11 cellular contexts compared by ENCODE assay signal in genomic region chr2:237258146-237258545, GRCh38.
DNase-seq lines count a peak whose midpoint lies in the region; ATAC-seq and TF ChIP-seq lines count a peak whose summit lies in the region.
"Had no signal": no experiment of that assay in that cellular context is flagged by ENCODE, and none has a peak within 500 bp of the region (broad histone marks: within the 10 kb centered on the region; RNA-seq: fewer than 3 reads in every experiment).

No MANE protein-coding gene starts in this region.

- no peak overlapping the region for H3K27ac ChIP-seq in A673 (ENCODE audit: low read depth, low read length, poor library complexity, severe bottlenecking)

- H3K36me3 Mint-ChIP-seq in mesothelial cell of epicardium, result no peaks in the 10 kb centered on the region

- no peaks in the 10 kb centered on the region for H3K36me3 ChIP-seq in A673 (ENCODE audit: insufficient read depth, low read length, poor library complexity, severe bottlenecking)

- DNase-seq in A673 (ENCODE audit: low spot score), result peak; percentile 14
- peak; percentile 17 for DNase-seq in HCEC 1CT
- DNase-seq in cardiac fibroblast (ENCODE audit: low read depth in 2 of 2), result no peak
- no peak for DNase-seq in mesothelial cell of epicardium (ENCODE audit: low spot score in 2 of 2, unreplicated experiment in 2 of 2)
- DNase-seq in GM10248 (ENCODE audit: extremely low spot score), result no peak
- no peak for DNase-seq in germinal center (ENCODE audit: low spot score)
- no peak for DNase-seq in RPMI8226
- DNase-seq: AML-193; effector CD4-positive, alpha-beta T cell; GOT3 had no signal

- POLR2A ChIA-PET in A673 (lab: Charles Lee; ENCODE audit: low non-redundant PET), result no interaction called here
- POLR2A ChIA-PET in GM10248 (lab: Yijun Ruan, JAX), result no interaction called here

- peak overlapping the region; percentile 84 for H3K27ac Mint-ChIP-seq in mesothelial cell of epicardium

- TF ChIP-seq CTCF in A673 (conservative IDR thresholded peaks at IDR 0.05; ENCODE audit: low read depth, low read length) (peak; percentile 38; the same call in 1 of the 2 replicates), cardiac fibroblast (IDR thresholded peaks at IDR 0.05; ENCODE audit: low read depth, low read length) (peak; percentile 0), mesothelial cell of epicardium (IDR thresholded peaks at IDR 0.05; ENCODE audit: unreplicated experiment) (no peak), GM10248 (IDR thresholded peaks at IDR 0.05; ENCODE audit: control extremely low read depth, extremely low read depth, low read depth, missing control alignments) (no peak)

- CTCF ChIA-PET in A673 (lab: Charles Lee), result no interaction called here
- CTCF ChIA-PET in GM10248 (lab: Yijun Ruan, JAX), result interaction anchor here (1.0 to 1.4 kb wide), 2 partner anchors 14 to 19 kb away, joined by 3 to 5 read pairs; no protein-coding TSS in a partner anchor

- no peak for ATAC-seq in GM19467 (IDR thresholded peaks at IDR 0.05; ENCODE audit: unreplicated experiment)

- H3K27me3 ChIP-seq in A673 (replicated peaks; ENCODE audit: insufficient read depth, low read depth, low read length, poor library complexity), result peaks cover 3% of the 10 kb centered on the region

- H3K4me3 ChIP-seq in A673 (ENCODE audit: low read depth, low read length, poor library complexity, severe bottlenecking) (no peak overlapping the region), cardiac fibroblast (replicated peaks in 1 of 2; ENCODE audit: low read depth in 2 of 2, low read length in 2 of 2) (no peak overlapping the region)

- H3K4me1 ChIP-seq in A673 (ENCODE audit: insufficient read depth, low read length, poor library complexity, severe bottlenecking), result peaks cover 8% of the 10 kb centered on the region

- BruUV-seq in A673 (replicated peaks; lab: Mats Ljungman, UMichigan), result no TSS peak

- no peaks in the 10 kb centered on the region for H3K9me3 ChIP-seq in A673 (ENCODE audit: low read depth, low read length, poor library complexity, severe bottlenecking)

- no peak overlapping the region for H3K4me3 Mint-ChIP-seq in mesothelial cell of epicardium

- intact Hi-C loops in A673 (cut with micrococcal nuclease; ENCODE audit: unreplicated experiment), result loop anchor here (5.0 kb wide), 1 partner anchor 36 kb away; no protein-coding TSS in a partner anchor

- H3K4me1 Mint-ChIP-seq in mesothelial cell of epicardium, result peaks cover 35% of the 10 kb centered on the region

- H3K9me3 Mint-ChIP-seq in mesothelial cell of epicardium, result no peaks in the 10 kb centered on the region

- H3K27me3 Mint-ChIP-seq in mesothelial cell of epicardium (ENCODE audit: low read depth), result no peaks in the 10 kb centered on the region

Comparison
In these comparisons a context has a peak if more than half of its experiments do, and no peak if none do; other contexts are left out.
1. DNase-seq: peak in A673 (single experiment) and HCEC 1CT (single experiment); none in cardiac fibroblast (0 of 2), mesothelial cell of epicardium (0 of 2), GM10248 (single experiment), germinal center (single experiment) and RPMI8226 (single experiment).
2. CTCF ChIP-seq: peak in A673 (single experiment) and cardiac fibroblast (single experiment); none in mesothelial cell of epicardium (single experiment) and GM10248 (single experiment).